26 cellular contexts compared by ENCODE assay signal in the genomic region with DNA sequence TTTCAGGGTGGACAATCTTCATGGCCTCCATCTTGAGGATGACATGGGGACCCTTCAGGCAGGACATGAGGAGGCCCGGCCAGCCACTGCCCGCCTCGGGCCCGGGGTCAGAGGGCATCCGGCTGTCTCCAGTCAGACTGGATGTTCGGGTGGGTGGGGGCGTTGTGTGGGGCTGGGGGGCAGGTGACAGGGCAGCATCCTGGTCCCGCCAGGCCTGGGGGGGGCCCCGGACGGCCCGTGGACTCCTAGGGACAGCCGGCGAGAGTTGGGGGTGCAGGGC. TPM values are rescaled to one million over a fixed set of nuclear protein-coding genes. Genes with fewer than 3 reads are reported as not detected.
DNase-seq lines count a peak whose midpoint lies in the region; ATAC-seq and TF ChIP-seq lines count a peak whose summit lies in the region.
"Had no signal": no experiment of that assay in that cellular context is flagged by ENCODE, and none has a peak within 500 bp of the region (broad histone marks: within the 10 kb centered on the region; RNA-seq: fewer than 3 reads in every experiment).

No MANE protein-coding gene starts in this region.

- no peaks in the 10 kb centered on the region for H3K36me3 Mint-ChIP-seq in T-helper 1 cell treated with Interleukin-12 subunit alpha and Interleukin-12 subunit beta and Interleukin-4 antibody, amounts not matched to agents 30 μg/mL and 1 μg/mL, for 36 hours (ENCODE audit: low read depth)
- no peaks in the 10 kb centered on the region; the same call in 2 of the 3 replicates for H3K36me3 Mint-ChIP-seq in GM23338 (ENCODE audit: low read depth)
- no peaks in the 10 kb centered on the region for H3K36me3 Mint-ChIP-seq in activated naive CD8-positive, alpha-beta T cell treated with anti-CD3 and anti-CD28 coated beads, Interleukin-2, amount 50 U/mL, for 24 hours (ENCODE audit: low read depth)

- H2AFZ ChIP-seq in GM23338 (no peak overlapping the region), neural cell (ENCODE audit: low read depth, low read length) (no peak overlapping the region)
- H2AFZ ChIP-seq: parathyroid adenoma had no signal

- H3K36me3 ChIP-seq in GM23338 (ENCODE audit: insufficient read depth), result no peaks in the 10 kb centered on the region
- no peaks in the 10 kb centered on the region for H3K36me3 ChIP-seq in neural cell (ENCODE audit: insufficient read depth, low read length)

- H3K27me3 Mint-ChIP-seq in T-helper 1 cell treated with Interleukin-12 subunit alpha and Interleukin-12 subunit beta and Interleukin-4 antibody, amounts not matched to agents 30 μg/mL and 1 μg/mL, for 36 hours (ENCODE audit: low read depth), result no peaks in the 10 kb centered on the region
- H3K27me3 Mint-ChIP-seq in GM23338 (ENCODE audit: insufficient read depth, low read depth, poor library complexity), result no peaks in the 10 kb centered on the region
- H3K27me3 Mint-ChIP-seq in activated naive CD8-positive, alpha-beta T cell treated with anti-CD3 and anti-CD28 coated beads, Interleukin-2, amount 50 U/mL, for 24 hours, result no peaks in the 10 kb centered on the region

- H3K27ac ChIP-seq in GM23338 (ENCODE audit: low read depth), result no peak overlapping the region
- no peak overlapping the region for H3K27ac ChIP-seq in neural cell (ENCODE audit: low read length)
- H3K27ac ChIP-seq: KMS-11, parathyroid adenoma, tibial artery had no signal

- H3K79me2 ChIP-seq in GM23338 (replicated peaks; ENCODE audit: insufficient read depth) (no peaks in the 10 kb centered on the region), neural cell (replicated peaks; ENCODE audit: insufficient read depth, low read length) (no peaks in the 10 kb centered on the region)
- H3K79me2 ChIP-seq: parathyroid adenoma had no signal

- peak overlapping the region; percentile 53 for H3K4me3 Mint-ChIP-seq in T-helper 1 cell treated with Interleukin-12 subunit alpha and Interleukin-12 subunit beta and Interleukin-4 antibody, amounts not matched to agents 30 μg/mL and 1 μg/mL, for 36 hours
- H3K4me3 Mint-ChIP-seq in GM23338, result peak overlapping the region; percentile 30; the same call in 1 of the 3 replicates
- peak overlapping the region; percentile 17 for H3K4me3 Mint-ChIP-seq in activated naive CD8-positive, alpha-beta T cell treated with anti-CD3 and anti-CD28 coated beads, Interleukin-2, amount 50 U/mL, for 24 hours

- H4K20me1 ChIP-seq in GM23338 (replicated peaks; ENCODE audit: insufficient read depth) (no peaks in the 10 kb centered on the region), neural cell (ENCODE audit: insufficient read depth) (no peaks in the 10 kb centered on the region)

- H3K27me3 ChIP-seq in GM23338 (ENCODE audit: insufficient read depth), result peaks cover 9% of the 10 kb centered on the region; the same call in 1 of the 2 replicates
- no peaks in the 10 kb centered on the region for H3K27me3 ChIP-seq in neural cell (ENCODE audit: insufficient read depth, low read depth, low read length)

- H3F3A ChIP-seq in GM23338 (replicated peaks; ENCODE audit: low read depth), result 0 out of 2 replicates have a peak, but pooled peaks cover 9% of the 10 kb centered on the region
- H3F3A ChIP-seq in neural cell (ENCODE audit: insufficient read depth, low read length, poor library complexity, severe bottlenecking), result no peaks in the 10 kb centered on the region

- no peaks in the 10 kb centered on the region for H3K9me3 ChIP-seq in neural cell (ENCODE audit: low read length)
- H3K9me3 ChIP-seq: tibial artery had no signal

- H3K9me2 ChIP-seq in GM23338 (ENCODE audit: insufficient read depth) (no peaks in the 10 kb centered on the region), neural cell (ENCODE audit: insufficient read depth, low read length) (no peaks in the 10 kb centered on the region)

- H3K4me3 ChIP-seq in GM23338 (no peak overlapping the region), neural cell (ENCODE audit: low read length) (peak overlapping the region; percentile 77)

- H3K9ac ChIP-seq in neural cell (ENCODE audit: low read length), result no peak overlapping the region
- H3K9ac ChIP-seq: KMS-11, parathyroid adenoma had no signal

- peaks cover 3% of the 10 kb centered on the region; the same call in 1 of the 2 replicates for H3K4me1 ChIP-seq in GM23338 (ENCODE audit: insufficient read depth)
- H3K4me1 ChIP-seq: parathyroid adenoma had no signal

- TF ChIP-seq RAD21 in neural cell (conservative IDR thresholded peaks at IDR 0.05), result no peak

- ATAC-seq in GM23338 (no peak), HG02981 (IDR thresholded peaks at IDR 0.05; ENCODE audit: unreplicated experiment) (no peak), HG03571 (IDR thresholded peaks at IDR 0.05; ENCODE audit: unreplicated experiment) (no peak)
- ATAC-seq in activated naive CD8-positive, alpha-beta T cell treated with anti-CD3 and anti-CD28 coated beads, Interleukin-2, amount 50 U/mL, for 24 hours, result no peak
- ATAC-seq: sciatic nerve had no signal

- H3K4me1 Mint-ChIP-seq in T-helper 1 cell treated with Interleukin-12 subunit alpha and Interleukin-12 subunit beta and Interleukin-4 antibody, amounts not matched to agents 30 μg/mL and 1 μg/mL, for 36 hours (ENCODE audit: low read depth), result no peaks in the 10 kb centered on the region
- peaks cover 7% of the 10 kb centered on the region; the same call in 2 of the 3 replicates for H3K4me1 Mint-ChIP-seq in GM23338
- peaks cover 12% of the 10 kb centered on the region for H3K4me1 Mint-ChIP-seq in activated naive CD8-positive, alpha-beta T cell treated with anti-CD3 and anti-CD28 coated beads, Interleukin-2, amount 50 U/mL, for 24 hours

- H3K27ac Mint-ChIP-seq in T-helper 1 cell treated with Interleukin-12 subunit alpha and Interleukin-12 subunit beta and Interleukin-4 antibody, amounts not matched to agents 30 μg/mL and 1 μg/mL, for 36 hours, result no peak overlapping the region
- no peak overlapping the region for H3K27ac Mint-ChIP-seq in GM23338
- no peak overlapping the region for H3K27ac Mint-ChIP-seq in activated naive CD8-positive, alpha-beta T cell treated with anti-CD3 and anti-CD28 coated beads, Interleukin-2, amount 50 U/mL, for 24 hours

- H3K9me3 Mint-ChIP-seq in T-helper 1 cell treated with Interleukin-12 subunit alpha and Interleukin-12 subunit beta and Interleukin-4 antibody, amounts not matched to agents 30 μg/mL and 1 μg/mL, for 36 hours, result no peaks in the 10 kb centered on the region
- no peaks in the 10 kb centered on the region for H3K9me3 Mint-ChIP-seq in GM23338
- no peaks in the 10 kb centered on the region for H3K9me3 Mint-ChIP-seq in activated naive CD8-positive, alpha-beta T cell treated with anti-CD3 and anti-CD28 coated beads, Interleukin-2, amount 50 U/mL, for 24 hours

- H3K4me2 ChIP-seq in GM23338 (no peak overlapping the region; the same call in 1 of the 2 replicates), neural cell (ENCODE audit: low read length) (no peak overlapping the region)
- H3K4me2 ChIP-seq: KMS-11 had no signal

- DNase-seq in T-helper 1 cell (no peak), GM23338 (ENCODE audit: low spot score) (no peak), NCI-H446 (lab: John Stamatoyannopoulos, UW) (no peak)
- DNase-seq in activated naive CD8-positive, alpha-beta T cell treated with anti-CD3 and anti-CD28 coated beads, Interleukin-2, amount 50 U/mL, for 24 hours, result no peak
- DNase-seq: 8988T; activated CD4-positive, alpha-beta T cell treated with anti-CD3 and anti-CD28 coated beads, Interleukin-2, amount 50 U/mL, for 1 hour; AML-193; dermis blood vessel endothelial cell; foreskin fibroblast; MV-4-11; NCI-H1694; stimulated activated CD4-positive, alpha-beta T cell treated with anti-CD3 and anti-CD28 coated beads, Interleukin-15, amount 100 ng/mL, for 24 hours; SW 1271; tibial artery had no signal

- TF ChIP-seq EP300 in neural cell (conservative IDR thresholded peaks at IDR 0.05; ENCODE audit: poor library complexity, severe bottlenecking), result no peak

- TF ChIP-seq CTCF in GM23338 (conservative IDR thresholded peaks at IDR 0.05; ENCODE audit: low read depth in 2 of 2) (no peak), neural cell (IDR thresholded peaks at IDR 0.05; ENCODE audit: poor library complexity, severe bottlenecking) (no peak)

TF ChIP-seq in GM23338, 12 proteins besides CTCF, POLR2A, EP300 and RAD21 (continues in another document):
- TF ChIP-seq CREB1 (CRISPR knock-in tag; IDR thresholded peaks at IDR 0.05; ENCODE audit: low read depth), result no peak
- TF ChIP-seq ZNF331 (CRISPR knock-in tag; IDR thresholded peaks at IDR 0.05; ENCODE audit: low read depth), result no peak

TF ChIP-seq in neural cell, 6 proteins besides CTCF, POLR2A, EP300 and RAD21:
- TF ChIP-seq MXI1 (conservative IDR thresholded peaks at IDR 0.05; ENCODE audit: poor library complexity, severe bottlenecking), result no peak
- no peak for TF ChIP-seq TAF1 (IDR thresholded peaks at IDR 0.05; ENCODE audit: low read depth)
- no peak for TF ChIP-seq SMC3 (conservative IDR thresholded peaks at IDR 0.05; ENCODE audit: poor library complexity)

RNA-seq across cellular contexts. Expression of a gene that starts 1.0 kb away (rescaled TPM):
- 1.4 and 1.9 TPM in 2 replicates for total RNA-seq in GM23338 (2014; rRNA removed; shearing (Covaris generic))
- polyA plus RNA-seq in GM23338 (2016; fragmentation: Nextera tagmentation; extraction: Ambion mirVana) (5.6 and 7.4 TPM in 2 replicates), neural cell (1.2 and 1.5 TPM in 2 replicates)
- 0.97 and 1.9 TPM in 2 replicates for polyA minus RNA-seq in neural cell
- total RNA-seq: Daoy, dermis blood vessel endothelial cell, lung microvascular endothelial cell had no signal
- polyA plus RNA-seq: keratinocyte had no signal

RNA-seq across cellular contexts. Expression of a gene that starts 3.9 kb away (rescaled TPM):
- total RNA-seq in GM23338 (2014; rRNA removed; shearing (Covaris generic)), result 1.4 and 2.0 TPM in 2 replicates
- polyA plus RNA-seq in GM23338 (2016; fragmentation: Nextera tagmentation; extraction: Ambion mirVana), result 2.0 and 3.2 TPM in 2 replicates
- 1.3 and 3.3 TPM in 2 replicates for polyA plus RNA-seq in neural cell
- polyA minus RNA-seq in neural cell, result 1.6 and 2.9 TPM in 2 replicates
- total RNA-seq: sciatic nerve had no signal

RNA-seq across cellular contexts. Expression of a gene that starts 6.3 kb away (rescaled TPM):
- total RNA-seq in GM23338 (2014; rRNA removed; shearing (Covaris generic)), result 0.63 TPM in 1 of 2 replicates, not detected in the other
- polyA plus RNA-seq in GM23338 (2016; fragmentation: Nextera tagmentation; extraction: Ambion mirVana) (not detected in 2 replicates), neural cell (0.26 TPM in 1 of 2 replicates, not detected in the other)
- 0.46 TPM in 1 of 2 replicates, not detected in the other for polyA minus RNA-seq in neural cell
- total RNA-seq: Daoy, dermis blood vessel endothelial cell, H1, lung microvascular endothelial cell, myocyte, sciatic nerve had no signal
- polyA plus RNA-seq: keratinocyte had no signal

RNA-seq across cellular contexts. Expression of a gene that starts 9.7 kb away (rescaled TPM):
- total RNA-seq in GM23338 (2014; rRNA removed; shearing (Covaris generic)), result not detected in 2 replicates
- polyA plus RNA-seq in GM23338 (2016; fragmentation: Nextera tagmentation; extraction: Ambion mirVana) (not detected in 2 replicates), neural cell (0.12 and 0.27 TPM in 2 replicates)
- polyA minus RNA-seq in neural cell, result not detected in 2 replicates
- total RNA-seq: Daoy, dermis blood vessel endothelial cell, H1, lung microvascular endothelial cell, sciatic nerve had no signal
- polyA plus RNA-seq: keratinocyte had no signal

RNA-seq across cellular contexts. Expression of a gene that starts 15.5 kb away (rescaled TPM):
- 25.4 and 38.1 TPM in 2 replicates for total RNA-seq in GM23338 (2014; rRNA removed; shearing (Covaris generic))
- polyA plus RNA-seq in GM23338 (2016; fragmentation: Nextera tagmentation; extraction: Ambion mirVana) (19.4 and 19.7 TPM in 2 replicates), neural cell (8.8 and 18.2 TPM in 2 replicates)
- polyA minus RNA-seq in neural cell, result 8.0 and 8.8 TPM in 2 replicates
